In the genomic region with DNA sequence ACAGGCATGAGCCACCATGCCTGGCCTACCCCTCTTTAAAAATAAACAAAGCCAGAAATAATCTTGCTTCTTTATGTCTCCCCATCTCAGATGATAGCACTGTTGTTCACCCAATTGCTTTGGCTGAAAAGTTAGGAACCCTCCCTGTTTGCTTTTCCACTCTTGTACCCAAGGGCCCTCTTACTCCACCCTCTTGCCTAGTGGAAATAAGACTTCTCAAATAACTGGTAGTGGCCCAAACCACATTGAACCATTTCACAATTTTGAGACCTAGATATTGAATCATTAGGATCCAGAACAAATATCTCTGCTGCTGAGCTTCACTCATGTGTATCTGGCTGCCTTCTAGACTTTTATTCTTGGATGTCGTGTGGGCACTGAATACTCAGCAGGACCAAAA, we compare ENCODE assay signal across 19 cellular contexts.
"Had no signal": no experiment of that assay in that cellular context is flagged by ENCODE, and none has a peak within 500 bp of the region (broad histone marks: within the 10 kb centered on the region; RNA-seq: fewer than 3 reads in every experiment).

No MANE protein-coding gene starts in this region.

- H3K36me3 ChIP-seq: cardiac muscle cell, left ventricle myocardium inferior, tibial artery had no signal

- DNase-seq: activated B cell treated with CpG ODN at 0.5 μM for 24 hours; activated CD4-positive, alpha-beta T cell treated with anti-CD3 and anti-CD28 coated beads for 36 hours; activated CD4-positive, alpha-beta T cell treated with anti-CD3 and anti-CD28 coated beads, Interleukin-2, amount 50 U/mL, for 4 hours; activated CD8-positive, alpha-beta memory T cell treated with anti-CD3 and anti-CD28 coated beads for 24 hours; activated CD8-positive, alpha-beta memory T cell treated with anti-CD3 and anti-CD28 coated beads, Interleukin-2, amount 50 U/mL, for 4 hours; activated naive CD4-positive, alpha-beta T cell; activated T-cell treated with anti-CD3 and anti-CD28 coated beads, Interleukin-2, amount 50 U/mL, for 24 hours; amygdala; effector memory CD8-positive, alpha-beta T cell; foreskin fibroblast; left ventricle myocardium inferior; stimulated activated CD4-positive, alpha-beta T cell treated with anti-CD3 and anti-CD28 coated beads, Interleukin-12 subunit alpha, Interleukin-12 subunit beta, amount 100 ng/mL, for 4 hours; stimulated activated CD4-positive, alpha-beta T cell treated with anti-CD3 and anti-CD28 coated beads, Interleukin-4, amount 100 ng/mL, for 4 hours; SW 1271; T-helper 17 cell; tibial artery had no signal

- H3K9me3 ChIP-seq: left ventricle myocardium inferior, tibial artery had no signal

- H3K27ac ChIP-seq: cardiac muscle cell, left ventricle myocardium inferior, tibial artery had no signal

- H3K4me3 ChIP-seq: cardiac muscle cell, left ventricle myocardium inferior, tibial artery had no signal

- ATAC-seq: activated CD4-positive, alpha-beta T cell treated with anti-CD3 and anti-CD28 coated beads for 36 hours; effector memory CD8-positive, alpha-beta T cell; esophagus mucosa; natural killer cell treated with Interleukin-12 subunit alpha and Interleukin-12 subunit beta and Interleukin-15 and Interleukin-18, amount 100 ng/mL, for 72 hours; T-helper 17 cell had no signal

- H3K4me1 ChIP-seq: left ventricle myocardium inferior, tibial artery had no signal
